Comparison of ENCODE assay signal across 22 cellular contexts in the genomic region with DNA sequence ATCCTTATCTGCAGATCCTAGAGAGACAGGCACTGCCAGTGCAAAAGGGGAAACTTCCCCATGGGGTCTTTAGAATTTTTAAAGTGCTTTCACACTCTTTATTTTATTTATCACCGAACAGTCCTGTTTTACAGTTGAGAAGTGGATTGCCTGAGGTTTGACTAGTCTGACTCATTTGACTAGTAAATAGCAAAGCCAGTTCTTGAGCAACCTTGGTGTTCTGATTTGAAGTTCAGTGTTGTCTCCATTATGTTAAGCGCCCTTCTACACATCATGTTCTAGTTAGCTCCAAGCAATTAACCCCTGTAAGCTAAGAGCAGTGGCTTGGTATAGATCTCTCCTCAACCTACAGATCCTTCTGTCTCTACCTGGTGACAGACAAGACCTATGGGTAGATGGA.
DNase-seq lines count a peak whose midpoint lies in the region; FAIRE-seq and TF ChIP-seq lines count a peak whose summit lies in the region.
"Had no signal": no experiment of that assay in that cellular context is flagged by ENCODE, and none has a peak within 500 bp of the region (broad histone marks: within the 10 kb centered on the region; RNA-seq: fewer than 3 reads in every experiment).

No MANE protein-coding gene starts in this region.

- FAIRE-seq in bronchial epithelial cell (lab: Jason Lieb, UNC), result no peak
- FAIRE-seq: A549, G401.6, GM12878, GM19239 had no signal

- H3K27ac ChIP-seq in breast epithelium, result no peak overlapping the region
- H3K27ac ChIP-seq in SK-N-SH (ENCODE audit: low read depth in 2 of 2, low read length in 1 of 2), result no peak overlapping the region
- H3K27ac ChIP-seq: A549, C4-2B had no signal

- BruUV-seq in MCF 10A (replicated peaks; lab: Mats Ljungman, UMichigan), result no TSS peak

- no peak overlapping the region for H3K4me3 Mint-ChIP-seq in MCF 10A (ENCODE audit: unreplicated experiment)
- H3K4me3 Mint-ChIP-seq: CD4-positive, CD25-positive, alpha-beta regulatory T cell; CD8-positive, alpha-beta T cell; GM23338; H9 had no signal

- no peak for TF ChIP-seq RAD21 in SK-N-SH (IDR thresholded peaks at IDR 0.05; ENCODE audit: low read length)

- no peaks in the 10 kb centered on the region for H3K9me3 ChIP-seq in breast epithelium
- H3K9me3 ChIP-seq in SK-N-SH, result no peaks in the 10 kb centered on the region
- H3K9me3 ChIP-seq: A549, BE2C, Caco-2 had no signal

- no peaks in the 10 kb centered on the region for H3F3A ChIP-seq in SK-N-SH (replicated peaks; ENCODE audit: insufficient read depth)

- H3K9me2 ChIP-seq in SK-N-SH, result no peaks in the 10 kb centered on the region

- no peaks in the 10 kb centered on the region for H3K36me3 Mint-ChIP-seq in MCF 10A (ENCODE audit: insufficient read depth, unreplicated experiment)
- H3K36me3 Mint-ChIP-seq: CD4-positive, CD25-positive, alpha-beta regulatory T cell; CD8-positive, alpha-beta T cell had no signal

- CTCF ChIA-PET in MCF 10A (lab: Yijun Ruan, JAX) (no interaction called here), SK-N-SH (lab: Yijun Ruan, JAX) (no interaction called here)

- no peaks in the 10 kb centered on the region for H3K27me3 ChIP-seq in breast epithelium
- no peaks in the 10 kb centered on the region for H3K27me3 ChIP-seq in bronchial epithelial cell (ENCODE audit: control insufficient read depth, insufficient read depth, low read length)
- no peaks in the 10 kb centered on the region for H3K27me3 ChIP-seq in SK-N-SH (ENCODE audit: insufficient read depth)
- H3K27me3 ChIP-seq: BE2C had no signal

- no peak overlapping the region for H3K4me3 ChIP-seq in breast epithelium
- H3K4me3 ChIP-seq in bronchial epithelial cell (ENCODE audit: low read depth, low read length), result no peak overlapping the region
- no peak overlapping the region for H3K4me3 ChIP-seq in SK-N-SH (ENCODE audit: low read depth in 2 of 2, low read length in 1 of 2)
- H3K4me3 ChIP-seq: A549, GM12878, GM23338 had no signal

- TF ChIP-seq EP300 in SK-N-SH (IDR thresholded peaks at IDR 0.05; ENCODE audit: borderline replicate concordance in 1 of 2, low read depth in 1 of 2, low read length in 1 of 2), result no peak

- intact Hi-C loops in MCF 10A (cut with micrococcal nuclease), result no loop called here
- intact Hi-C loops in breast epithelium (cut with DNase I; ENCODE audit: low total_unique reads), result no loop called here

- H4K20me1 ChIP-seq in SK-N-SH (ENCODE audit: insufficient read depth), result no peaks in the 10 kb centered on the region

- TF ChIP-seq POLR2A in breast epithelium (IDR thresholded peaks at IDR 0.05), result no peak

- no peak for TF ChIP-seq CTCF in MCF 10A (IDR thresholded peaks at IDR 0.05; ENCODE audit: unreplicated experiment)
- no peak for TF ChIP-seq CTCF in breast epithelium (IDR thresholded peaks at IDR 0.05)
- TF ChIP-seq CTCF in bronchial epithelial cell (IDR thresholded peaks at IDR 0.05; ENCODE audit: insufficient read depth, low read length, severe bottlenecking), result no peak
- no peak for TF ChIP-seq CTCF in SK-N-SH (IDR thresholded peaks at IDR 0.05)

- H3K27me3 Mint-ChIP-seq in MCF 10A (ENCODE audit: insufficient read depth, unreplicated experiment), result no peaks in the 10 kb centered on the region

- no peak overlapping the region for H3K9ac ChIP-seq in SK-N-SH

- no peaks in the 10 kb centered on the region for H3K9me3 Mint-ChIP-seq in MCF 10A (ENCODE audit: unreplicated experiment)
- H3K9me3 Mint-ChIP-seq: CD8-positive, alpha-beta T cell; GM23338; H9 had no signal

- H3K79me2 ChIP-seq in SK-N-SH (ENCODE audit: insufficient read depth), result no peaks in the 10 kb centered on the region

- H3K36me3 ChIP-seq in breast epithelium (no peaks in the 10 kb centered on the region), bronchial epithelial cell (ENCODE audit: control insufficient read depth, insufficient read depth, low read length) (no peaks in the 10 kb centered on the region), SK-N-SH (replicated peaks in 1 of 2; ENCODE audit: control insufficient read depth in 1 of 2, insufficient read depth in 2 of 2, low read length in 1 of 2) (no peaks in the 10 kb centered on the region)
- H3K36me3 ChIP-seq: BE2C had no signal

- 0% methylated on average over 2 of the region's 2 CpGs for WGBS in SK-N-SH (ENCODE audit: low lambda C conversion rate)

- H3K4me1 Mint-ChIP-seq in MCF 10A (ENCODE audit: insufficient read depth, unreplicated experiment), result peaks cover 12% of the 10 kb centered on the region
- H3K4me1 Mint-ChIP-seq: CD4-positive, CD25-positive, alpha-beta regulatory T cell had no signal

- no peak overlapping the region for H2AFZ ChIP-seq in SK-N-SH (ENCODE audit: low read depth)
- H2AFZ ChIP-seq: GM23338 had no signal

- H3K27ac Mint-ChIP-seq in MCF 10A (ENCODE audit: low read depth, unreplicated experiment), result no peak overlapping the region
- H3K27ac Mint-ChIP-seq: CD4-positive, CD25-positive, alpha-beta regulatory T cell; CD8-positive, alpha-beta T cell; GM23338; H9 had no signal

- H3K4me2 ChIP-seq in SK-N-SH, result no peak overlapping the region
- H3K4me2 ChIP-seq: A549, GM23338 had no signal

- DNase-seq in MCF 10A (ENCODE audit: unreplicated experiment) (peak; percentile 47), breast epithelium (ENCODE audit: low spot score in 2 of 2) (no peak), bronchial epithelial cell (ENCODE audit: low read depth) (peak; percentile 21), renal cortical epithelial cell (ENCODE audit: low read depth) (peak; percentile 33), SK-N-SH (no peak), NCI-H146 (lab: John Stamatoyannopoulos, UW) (no peak)
- DNase-seq: 8988T; ACHN; AML-193; BE2C; Caco-2; CD4-positive, CD25-positive, alpha-beta regulatory T cell; CD8-positive, alpha-beta T cell; DMS153; DND-41; H9 had no signal

- no peaks in the 10 kb centered on the region for H3K4me1 ChIP-seq in breast epithelium
- H3K4me1 ChIP-seq in SK-N-SH (ENCODE audit: control insufficient read depth in 1 of 2, insufficient read depth in 2 of 2, low read depth in 1 of 2, low read length in 1 of 2), result no peaks in the 10 kb centered on the region
- H3K4me1 ChIP-seq: A549, BE2C, Caco-2 had no signal

- POLR2A ChIA-PET in MCF 10A (lab: Yijun Ruan, JAX) (no interaction called here), SK-N-SH (lab: Yijun Ruan, JAX) (interaction anchor here (0.7 kb wide), 1 partner anchor 9 kb away, joined by 3 read pairs; no protein-coding TSS in a partner anchor)

TF ChIP-seq in SK-N-SH, 30 proteins besides CTCF, POLR2A, EP300 and RAD21 (continues in another document):
- TF ChIP-seq YY1 (IDR thresholded peaks at IDR 0.05; ENCODE audit: low read depth), result no peak
- no peak for TF ChIP-seq TCF12 (IDR thresholded peaks at IDR 0.05)
- TF ChIP-seq POLR2AphosphoS5 (IDR thresholded peaks at IDR 0.05; ENCODE audit: low read depth, low read length), result no peak
- TF ChIP-seq USF1 (IDR thresholded peaks at IDR 0.05; ENCODE audit: borderline replicate concordance, low read depth), result no peak
- TF ChIP-seq RFX5 (IDR thresholded peaks at IDR 0.05; ENCODE audit: low read length), result no peak
- TF ChIP-seq SIN3A (IDR thresholded peaks at IDR 0.05; ENCODE audit: borderline replicate concordance, low read depth, low read length), result no peak
- no peak for TF ChIP-seq FOXJ3 (CRISPR knock-in tag; IDR thresholded peaks at IDR 0.05)
- TF ChIP-seq GATA2 (CRISPR knock-in tag; IDR thresholded peaks at IDR 0.05), result no peak
- TF ChIP-seq, protein P1, sequence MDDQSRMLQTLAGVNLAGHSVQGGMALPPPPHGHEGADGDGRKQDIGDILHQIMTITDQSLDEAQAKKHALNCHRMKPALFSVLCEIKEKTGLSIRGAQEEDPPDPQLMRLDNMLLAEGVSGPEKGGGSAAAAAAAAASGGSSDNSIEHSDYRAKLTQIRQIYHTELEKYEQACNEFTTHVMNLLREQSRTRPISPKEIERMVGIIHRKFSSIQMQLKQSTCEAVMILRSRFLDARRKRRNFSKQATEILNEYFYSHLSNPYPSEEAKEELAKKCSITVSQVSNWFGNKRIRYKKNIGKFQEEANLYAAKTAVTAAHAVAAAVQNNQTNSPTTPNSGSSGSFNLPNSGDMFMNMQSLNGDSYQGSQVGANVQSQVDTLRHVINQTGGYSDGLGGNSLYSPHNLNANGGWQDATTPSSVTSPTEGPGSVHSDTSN (IDR thresholded peaks at IDR 0.05), result no peak
- TF ChIP-seq, protein P2, sequence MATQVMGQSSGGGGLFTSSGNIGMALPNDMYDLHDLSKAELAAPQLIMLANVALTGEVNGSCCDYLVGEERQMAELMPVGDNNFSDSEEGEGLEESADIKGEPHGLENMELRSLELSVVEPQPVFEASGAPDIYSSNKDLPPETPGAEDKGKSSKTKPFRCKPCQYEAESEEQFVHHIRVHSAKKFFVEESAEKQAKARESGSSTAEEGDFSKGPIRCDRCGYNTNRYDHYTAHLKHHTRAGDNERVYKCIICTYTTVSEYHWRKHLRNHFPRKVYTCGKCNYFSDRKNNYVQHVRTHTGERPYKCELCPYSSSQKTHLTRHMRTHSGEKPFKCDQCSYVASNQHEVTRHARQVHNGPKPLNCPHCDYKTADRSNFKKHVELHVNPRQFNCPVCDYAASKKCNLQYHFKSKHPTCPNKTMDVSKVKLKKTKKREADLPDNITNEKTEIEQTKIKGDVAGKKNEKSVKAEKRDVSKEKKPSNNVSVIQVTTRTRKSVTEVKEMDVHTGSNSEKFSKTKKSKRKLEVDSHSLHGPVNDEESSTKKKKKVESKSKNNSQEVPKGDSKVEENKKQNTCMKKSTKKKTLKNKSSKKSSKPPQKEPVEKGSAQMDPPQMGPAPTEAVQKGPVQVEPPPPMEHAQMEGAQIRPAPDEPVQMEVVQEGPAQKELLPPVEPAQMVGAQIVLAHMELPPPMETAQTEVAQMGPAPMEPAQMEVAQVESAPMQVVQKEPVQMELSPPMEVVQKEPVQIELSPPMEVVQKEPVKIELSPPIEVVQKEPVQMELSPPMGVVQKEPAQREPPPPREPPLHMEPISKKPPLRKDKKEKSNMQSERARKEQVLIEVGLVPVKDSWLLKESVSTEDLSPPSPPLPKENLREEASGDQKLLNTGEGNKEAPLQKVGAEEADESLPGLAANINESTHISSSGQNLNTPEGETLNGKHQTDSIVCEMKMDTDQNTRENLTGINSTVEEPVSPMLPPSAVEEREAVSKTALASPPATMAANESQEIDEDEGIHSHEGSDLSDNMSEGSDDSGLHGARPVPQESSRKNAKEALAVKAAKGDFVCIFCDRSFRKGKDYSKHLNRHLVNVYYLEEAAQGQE (IDR thresholded peaks at IDR 0.05; ENCODE audit: low read depth, low read length), result no peak
- no peak for TF ChIP-seq FOSL2 (IDR thresholded peaks at IDR 0.05; ENCODE audit: borderline replicate concordance, low read depth)
- no peak for TF ChIP-seq NFIC (IDR thresholded peaks at IDR 0.05; ENCODE audit: borderline replicate concordance)

Comparison
In these comparisons a context has a peak if more than half of its experiments do, and no peak if none do; other contexts are left out.
1. DNase-seq: peak in MCF 10A (single experiment), bronchial epithelial cell (single experiment) and renal cortical epithelial cell (single experiment); none in breast epithelium (0 of 2), SK-N-SH (single experiment) and NCI-H146 (single experiment).